In the genomic region with DNA sequence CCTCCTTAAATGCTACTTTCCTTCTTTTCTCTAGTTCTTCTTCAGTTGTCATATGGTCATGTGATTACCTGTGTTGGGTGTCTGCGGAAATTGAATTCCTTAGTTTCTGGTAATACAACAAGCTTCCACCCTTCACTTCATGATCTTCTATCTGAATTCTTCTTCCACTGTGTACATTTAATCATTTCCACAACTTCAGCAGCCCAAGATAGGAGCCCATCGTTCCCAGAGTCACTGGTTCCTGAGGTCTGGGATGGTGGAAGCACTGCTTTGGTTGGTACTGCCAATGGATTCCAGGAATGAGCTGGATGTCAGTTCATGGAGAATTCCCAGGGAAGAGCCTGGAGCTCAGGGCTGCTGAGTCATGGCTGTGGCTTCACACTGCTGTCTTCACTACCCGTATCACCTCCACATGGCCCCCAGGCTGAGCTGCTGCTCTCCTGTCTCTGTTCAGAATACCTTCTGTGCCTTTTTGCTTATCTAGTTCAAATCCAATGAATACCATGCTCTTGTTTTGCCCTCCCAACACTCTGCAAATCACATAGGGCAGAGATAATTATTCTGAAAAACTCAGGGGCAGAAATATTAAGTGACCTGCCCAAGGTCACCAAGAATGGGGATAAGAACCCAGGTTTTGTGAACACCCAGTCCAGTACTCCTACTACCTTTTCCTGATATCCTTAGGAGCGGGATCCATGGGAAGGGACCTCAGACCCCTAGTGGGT, we compare ENCODE assay signal across 9 cellular contexts.
DNase-seq lines count a peak whose midpoint lies in the region; ATAC-seq and TF ChIP-seq lines count a peak whose summit lies in the region.
"Had no signal": no experiment of that assay in that cellular context is flagged by ENCODE, and none has a peak within 500 bp of the region (broad histone marks: within the 10 kb centered on the region; RNA-seq: fewer than 3 reads in every experiment).

No MANE protein-coding gene starts in this region.

- ATAC-seq in CD4-positive, alpha-beta T cell (ENCODE audit: poor library complexity), result no peak
- no peak for ATAC-seq in naive B cell (ENCODE audit: low read depth in 2 of 2)
- no peak for ATAC-seq in HG02610 (IDR thresholded peaks at IDR 0.05; ENCODE audit: unreplicated experiment)
- no peak for ATAC-seq in GM19455 (IDR thresholded peaks at IDR 0.05; ENCODE audit: unreplicated experiment)

- CTCF ChIA-PET in CD4-positive, alpha-beta T cell (lab: Charles Lee), result interaction anchor here (0.9 to 1.8 kb wide), 3 partner anchors 13 to 109 kb away, joined by 3 to 6 read pairs (median 3); a partner anchor contains a TSS

- peaks cover under 1% of the 10 kb centered on the region for H3K9me3 Mint-ChIP-seq in CD4-positive, alpha-beta T cell
- H3K9me3 Mint-ChIP-seq in naive B cell, result peaks cover 0 to 7% (median under 1%) of the 10 kb centered on the region in 7 donors

- no peak for TF ChIP-seq CTCF in CD4-positive, alpha-beta T cell (IDR thresholded peaks at IDR 0.05)
- TF ChIP-seq CTCF in brain microvascular endothelial cell (IDR thresholded peaks at IDR 0.05; ENCODE audit: low read depth, low read length, missing control alignments), result no peak

- no peaks in the 10 kb centered on the region for H3K27me3 ChIP-seq in CD4-positive, alpha-beta T cell (ENCODE audit: control insufficient read depth, insufficient read depth, low read length)
- no peaks in the 10 kb centered on the region for H3K27me3 ChIP-seq in brain microvascular endothelial cell (replicated peaks)

- DNase-seq in CD4-positive, alpha-beta T cell, result no peak
- DNase-seq in brain microvascular endothelial cell, result peak; percentile 56
- DNase-seq in naive B cell, result no peak
- DNase-seq in midbrain (lab: John Stamatoyannopoulos, UW), result no peak
- no peak for DNase-seq in LoVo (ENCODE audit: low spot score)
- DNase-seq: amygdala had no signal

- H3K9me3 ChIP-seq in CD4-positive, alpha-beta T cell (ENCODE audit: control insufficient read depth, low read length), result peaks cover 6% of the 10 kb centered on the region
- no peaks in the 10 kb centered on the region for H3K9me3 ChIP-seq in KOPT-K1 (ENCODE audit: insufficient read depth, low read length, poor library complexity, severe bottlenecking)

- peak overlapping the region; percentile 93 for H3K27ac Mint-ChIP-seq in CD4-positive, alpha-beta T cell
- peak overlapping the region; percentile 86 to 96 (median 94) for H3K27ac Mint-ChIP-seq in naive B cell

- peaks cover 80% of the 10 kb centered on the region for H3K4me1 Mint-ChIP-seq in CD4-positive, alpha-beta T cell (ENCODE audit: low read depth)
- peaks cover 62 to 81% (median 75%) of the 10 kb centered on the region in 3 donors for H3K4me1 Mint-ChIP-seq in naive B cell

- H3K27me3 Mint-ChIP-seq in CD4-positive, alpha-beta T cell, result no peaks in the 10 kb centered on the region
- no peaks in the 10 kb centered on the region for H3K27me3 Mint-ChIP-seq in naive B cell

- peaks cover 65% of the 10 kb centered on the region for H3K36me3 ChIP-seq in KOPT-K1 (ENCODE audit: insufficient read depth, low read length)
- H3K36me3 ChIP-seq in brain microvascular endothelial cell (replicated peaks), result no peaks in the 10 kb centered on the region

- H3K36me3 Mint-ChIP-seq in CD4-positive, alpha-beta T cell (ENCODE audit: low read depth), result peaks cover 85% of the 10 kb centered on the region
- H3K36me3 Mint-ChIP-seq in naive B cell, result peaks cover 58 to 59% of the 10 kb centered on the region in 2 donors

- intact Hi-C loops in CD4-positive, alpha-beta T cell (cut with DNase I, micrococcal nuclease), result loop anchor here in 1 of 2 experiments (1.0 to 5.0 kb wide), 2 partner anchors 14 to 38 kb away; no protein-coding TSS in a partner anchor

- H3K4me3 ChIP-seq in brain microvascular endothelial cell (ENCODE audit: low read depth, low read length), result no peak overlapping the region

- in situ Hi-C loops in brain microvascular endothelial cell (cut with HindIII; ENCODE audit: low pct_ligation_motif_present, low sequenced_read_pairs), result no loop called here

- H3K4me3 Mint-ChIP-seq in CD4-positive, alpha-beta T cell, result peak overlapping the region; percentile 11
- peak overlapping the region in 7 of 8 donors; percentile 9 to 79 (median 38) for H3K4me3 Mint-ChIP-seq in naive B cell

- peak overlapping the region; percentile 84 for H3K27ac ChIP-seq in CD4-positive, alpha-beta T cell (ENCODE audit: low read depth, low read length)
- H3K27ac ChIP-seq in KOPT-K1 (ENCODE audit: low read depth, low read length, poor library complexity, severe bottlenecking) (peak overlapping the region; percentile 56), brain microvascular endothelial cell (peak overlapping the region; percentile 62)

- POLR2A ChIA-PET in CD4-positive, alpha-beta T cell (lab: Charles Lee), result interaction anchor here (1.0 to 12.6 kb wide), 7 partner anchors 12 to 258 kb away, joined by 3 to 180 read pairs (median 4); a partner anchor contains a TSS
